ENCODE assay signal across 16 cellular contexts in genomic region chr6:90691823-90692222, GRCh38.
DNase-seq lines count a peak whose midpoint lies in the region; ATAC-seq, FAIRE-seq and TF ChIP-seq lines count a peak whose summit lies in the region.
"Had no signal": no experiment of that assay in that cellular context is flagged by ENCODE, and none has a peak within 500 bp of the region (broad histone marks: within the 10 kb centered on the region; RNA-seq: fewer than 3 reads in every experiment).

No MANE protein-coding gene starts in this region.

- no peaks in the 10 kb centered on the region for H3K9me2 ChIP-seq in Karpas-422 (replicated peaks; ENCODE audit: insufficient read depth, low read length)

- TF ChIP-seq CTCF in bronchial epithelial cell (IDR thresholded peaks at IDR 0.05; ENCODE audit: insufficient read depth, low read length, severe bottlenecking), result peak; percentile 45
- TF ChIP-seq CTCF in upper lobe of right lung (IDR thresholded peaks at IDR 0.05), result peak; percentile 15

- H3K4me1 ChIP-seq in Karpas-422 (ENCODE audit: low read length), result no peaks in the 10 kb centered on the region
- H3K4me1 ChIP-seq in upper lobe of right lung, result no peaks in the 10 kb centered on the region

- FAIRE-seq in bronchial epithelial cell (lab: Jason Lieb, UNC), result no peak
- FAIRE-seq: endothelial cell of umbilical vein, urothelium cell line had no signal

- H3K79me2 ChIP-seq in Karpas-422 (ENCODE audit: low read length), result no peaks in the 10 kb centered on the region

- H3K27me3 ChIP-seq in Karpas-422 (ENCODE audit: low read length) (no peaks in the 10 kb centered on the region), bronchial epithelial cell (ENCODE audit: control insufficient read depth, insufficient read depth, low read length) (no peaks in the 10 kb centered on the region), upper lobe of right lung (no peaks in the 10 kb centered on the region)
- H3K27me3 ChIP-seq: cardiac muscle cell, MG63, ovary had no signal

- no peaks in the 10 kb centered on the region for H3K9me3 ChIP-seq in Karpas-422 (ENCODE audit: low read length)
- no peaks in the 10 kb centered on the region for H3K9me3 ChIP-seq in upper lobe of right lung
- H3K9me3 ChIP-seq: MG63, ovary had no signal

- no peak overlapping the region for H3K27ac ChIP-seq in Karpas-422 (ENCODE audit: low read length)
- H3K27ac ChIP-seq in upper lobe of right lung, result no peak overlapping the region
- H3K27ac ChIP-seq: cardiac muscle cell, ovary had no signal

- H3K4me3 ChIP-seq in Karpas-422 (ENCODE audit: low read length), result no peak overlapping the region
- no peak overlapping the region for H3K4me3 ChIP-seq in bronchial epithelial cell (ENCODE audit: low read depth, low read length)
- no peak overlapping the region for H3K4me3 ChIP-seq in upper lobe of right lung
- H3K4me3 ChIP-seq: cardiac muscle cell, MG63, ovary had no signal

- CTCF ChIA-PET in activated CD4-positive, alpha-beta T cell treated with anti-CD3 and anti-CD28 coated beads for 36 hours (lab: Charles Lee), result no interaction called here

- no peak overlapping the region for H3K27ac Mint-ChIP-seq in activated CD4-positive, alpha-beta T cell treated with anti-CD3 and anti-CD28 coated beads for 36 hours

- H3K4me2 ChIP-seq in Karpas-422 (ENCODE audit: low read depth, low read length, poor library complexity, severe bottlenecking), result no peak overlapping the region

- POLR2A ChIA-PET in activated CD4-positive, alpha-beta T cell treated with anti-CD3 and anti-CD28 coated beads for 36 hours (lab: Charles Lee), result no interaction called here

- intact Hi-C loops in activated CD4-positive, alpha-beta T cell treated with anti-CD3 and anti-CD28 coated beads for 36 hours (cut with DNase I, micrococcal nuclease), result no loop called here
- intact Hi-C loops in upper lobe of right lung (cut with DNase I), result no loop called here
- intact Hi-C loops in posterior cingulate gyrus (cut with DNase I), result no loop called here

- no peaks in the 10 kb centered on the region for H4K20me1 ChIP-seq in Karpas-422 (ENCODE audit: insufficient read depth, low read depth, low read length)

- H3K27me3 Mint-ChIP-seq in activated CD4-positive, alpha-beta T cell treated with anti-CD3 and anti-CD28 coated beads for 36 hours, result peaks cover 15% of the 10 kb centered on the region

- H2AFZ ChIP-seq in Karpas-422 (ENCODE audit: low read length), result no peak overlapping the region

- ATAC-seq in activated CD4-positive, alpha-beta T cell treated with anti-CD3 and anti-CD28 coated beads for 36 hours, result no peak
- no peak for ATAC-seq in upper lobe of right lung

- H3K36me3 ChIP-seq in Karpas-422 (ENCODE audit: insufficient read depth, low read length) (no peaks in the 10 kb centered on the region), bronchial epithelial cell (ENCODE audit: control insufficient read depth, insufficient read depth, low read length) (no peaks in the 10 kb centered on the region), upper lobe of right lung (no peaks in the 10 kb centered on the region)
- H3K36me3 ChIP-seq: cardiac muscle cell, MG63, ovary had no signal

- H3K9ac ChIP-seq in Karpas-422 (ENCODE audit: low read length), result no peak overlapping the region

- no peaks in the 10 kb centered on the region for H3K4me1 Mint-ChIP-seq in activated CD4-positive, alpha-beta T cell treated with anti-CD3 and anti-CD28 coated beads for 36 hours

- peak; percentile 6 for DNase-seq in activated CD4-positive, alpha-beta T cell treated with anti-CD3 and anti-CD28 coated beads for 36 hours
- no peak for DNase-seq in activated CD4-positive, alpha-beta T cell treated with anti-CD3 and anti-CD28 coated beads for 1 hour
- DNase-seq in Karpas-422, result peak; percentile 59
- DNase-seq in bronchial epithelial cell (ENCODE audit: low read depth), result peak; percentile 22
- no peak for DNase-seq in upper lobe of right lung
- no peak for DNase-seq in posterior cingulate gyrus
- DNase-seq in NCI-H774 (lab: John Stamatoyannopoulos, UW), result no peak
- DNase-seq in NCI-H2227 treated with DMSO at 0.1 percent for 48 hours (lab: John Stamatoyannopoulos, UW), result no peak
- DNase-seq: activated naive CD4-positive, alpha-beta T cell treated with Interleukin-2 at 50 U/mL for 16 hours; EL; MG63; ovary; RPMI8226 had no signal

- no peak overlapping the region for H3K4me3 Mint-ChIP-seq in activated CD4-positive, alpha-beta T cell treated with anti-CD3 and anti-CD28 coated beads for 36 hours

- peaks cover 2% of the 10 kb centered on the region for H3K9me3 Mint-ChIP-seq in activated CD4-positive, alpha-beta T cell treated with anti-CD3 and anti-CD28 coated beads for 36 hours (ENCODE audit: low read depth)

- no peaks in the 10 kb centered on the region for H3K36me3 Mint-ChIP-seq in activated CD4-positive, alpha-beta T cell treated with anti-CD3 and anti-CD28 coated beads for 36 hours (ENCODE audit: low read depth)

Comparison
In these comparisons a context has a peak if more than half of its experiments do, and no peak if none do; other contexts are left out.
1. DNase-seq: peak in activated CD4-positive, alpha-beta T cell treated with anti-CD3 and anti-CD28 coated beads for 36 hours (single experiment), Karpas-422 (single experiment) and bronchial epithelial cell (single experiment); none in activated CD4-positive, alpha-beta T cell treated with anti-CD3 and anti-CD28 coated beads for 1 hour (single experiment), upper lobe of right lung (single experiment), posterior cingulate gyrus (0 of 10), NCI-H774 (single experiment) and NCI-H2227 treated with DMSO at 0.1 percent for 48 hours (single experiment).